1 cellular context compared by ENCODE assay signal in genomic region chr1:151008244-151009205, GRCh38.
TF ChIP-seq lines count a peak whose summit lies in the region.

A gene with protein sequence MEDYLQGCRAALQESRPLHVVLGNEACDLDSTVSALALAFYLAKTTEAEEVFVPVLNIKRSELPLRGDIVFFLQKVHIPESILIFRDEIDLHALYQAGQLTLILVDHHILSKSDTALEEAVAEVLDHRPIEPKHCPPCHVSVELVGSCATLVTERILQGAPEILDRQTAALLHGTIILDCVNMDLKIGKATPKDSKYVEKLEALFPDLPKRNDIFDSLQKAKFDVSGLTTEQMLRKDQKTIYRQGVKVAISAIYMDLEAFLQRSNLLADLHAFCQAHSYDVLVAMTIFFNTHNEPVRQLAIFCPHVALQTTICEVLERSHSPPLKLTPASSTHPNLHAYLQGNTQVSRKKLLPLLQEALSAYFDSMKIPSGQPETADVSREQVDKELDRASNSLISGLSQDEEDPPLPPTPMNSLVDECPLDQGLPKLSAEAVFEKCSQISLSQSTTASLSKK (plus strand): TSS chr1:151008449. CDS start chr1:151008633, 184 bp downstream.

TF ChIP-seq in K562, 482 proteins besides CTCF, POLR2A, EP300 and RAD21 (continued from another document and continues in another):
- TF ChIP-seq, protein P1, sequence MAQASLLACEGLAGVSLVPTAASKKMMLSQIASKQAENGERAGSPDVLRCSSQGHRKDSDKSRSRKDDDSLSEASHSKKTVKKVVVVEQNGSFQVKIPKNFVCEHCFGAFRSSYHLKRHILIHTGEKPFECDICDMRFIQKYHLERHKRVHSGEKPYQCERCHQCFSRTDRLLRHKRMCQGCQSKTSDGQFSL (CRISPR knock-in tag; IDR thresholded peaks at IDR 0.05) = no peak
- TF ChIP-seq, protein P1 (tag; IDR thresholded peaks at IDR 0.05) = no peak
- TF ChIP-seq ZNF134 (CRISPR knock-in tag; conservative IDR thresholded peaks at IDR 0.05) (no peak), CREB5 (CRISPR knock-in tag; IDR thresholded peaks at IDR 0.05) (no peak), USF2 (CRISPR knock-in tag; IDR thresholded peaks at IDR 0.05) (no peak), ZBTB17 (CRISPR knock-in tag; IDR thresholded peaks at IDR 0.05) (peak; percentile 45; the same call in 1 of the 2 replicates), SUPT5H (IDR thresholded peaks at IDR 0.05) (peak; percentile 66), ZNF121 (CRISPR knock-in tag; conservative IDR thresholded peaks at IDR 0.05) (no peak), TAL1 (IDR thresholded peaks at IDR 0.05) (no peak), ZBTB43 (CRISPR knock-in tag; IDR thresholded peaks at IDR 0.05) (no peak), ATF4 (CRISPR knock-in tag; IDR thresholded peaks at IDR 0.05) (no peak), POLR2AphosphoS5 (IDR thresholded peaks at IDR 0.05; ENCODE audit: control insufficient read depth, insufficient read depth, low read depth, low read length) (peak; percentile 51; the same call in 1 of the 2 replicates), POLR3G (IDR thresholded peaks at IDR 0.05; ENCODE audit: extremely low read depth, insufficient read length, insufficient replicate concordance) (no peak), JUNB (CRISPR knock-in tag; conservative IDR thresholded peaks at IDR 0.05) (no peak), FOXJ2 (tag; IDR thresholded peaks at IDR 0.05) (peak; percentile 99), ZNF239 (CRISPR knock-in tag; IDR thresholded peaks at IDR 0.05) (no peak), SOX6 (IDR thresholded peaks at IDR 0.05) (peak; percentile 81), ZNF197 (CRISPR knock-in tag; IDR thresholded peaks at IDR 0.05; ENCODE audit: low read depth) (no peak), ZBTB7A (IDR thresholded peaks at IDR 0.05; ENCODE audit: borderline replicate concordance, control insufficient read depth, low read depth, low read length) (peak; percentile 67; the same call in 1 of the 2 replicates), TOE1 (IDR thresholded peaks at IDR 0.05; ENCODE audit: borderline replicate concordance) (0 out of 2 replicates have a peak, but pooled peaks have one; percentile 64), TOE1 (CRISPR knock-in tag; IDR thresholded peaks at IDR 0.05; ENCODE audit: borderline replicate concordance, low read depth) (no peak), FOXP1 (CRISPR knock-in tag; IDR thresholded peaks at IDR 0.05) (peak; percentile 91), RFX5 (IDR thresholded peaks at IDR 0.05; ENCODE audit: low read depth, low read length) (peak; percentile 62; the same call in 1 of the 2 replicates), CBX5 (IDR thresholded peaks at IDR 0.05; ENCODE audit: borderline replicate concordance, low read depth) (no peak), NFXL1 (CRISPR knock-in tag; IDR thresholded peaks at IDR 0.05) (no peak), ZNF75A (CRISPR knock-in tag; IDR thresholded peaks at IDR 0.05) (no peak), HSF4 (CRISPR knock-in tag; IDR thresholded peaks at IDR 0.05; ENCODE audit: borderline replicate concordance) (no peak), ZNF444 (CRISPR knock-in tag; IDR thresholded peaks at IDR 0.05) (no peak), RHOXF2B (CRISPR knock-in tag; conservative IDR thresholded peaks at IDR 0.05) (no peak), ARNT (IDR thresholded peaks at IDR 0.05) (peak; percentile 29 to 56; a peak in 1 of 4 replicates), TFAP4 (CRISPR knock-in tag; IDR thresholded peaks at IDR 0.05; ENCODE audit: borderline replicate concordance) (peak; percentile 60; the same call in 1 of the 2 replicates), ERF (CRISPR knock-in tag; IDR thresholded peaks at IDR 0.05) (no peak), SMARCA4 (IDR thresholded peaks at IDR 0.05) (no peak), ZNF764 (CRISPR knock-in tag; IDR thresholded peaks at IDR 0.05; ENCODE audit: low read depth) (peak; percentile 91), ZNF431 (CRISPR knock-in tag; IDR thresholded peaks at IDR 0.05) (no peak), NR1H2 (CRISPR knock-in tag; IDR thresholded peaks at IDR 0.05) (no peak), HMG20B (CRISPR knock-in tag; IDR thresholded peaks at IDR 0.05) (no peak), RUNX1 (IDR thresholded peaks at IDR 0.05; ENCODE audit: low read depth) (no peak), PTBP1 (IDR thresholded peaks at IDR 0.05; ENCODE audit: low read depth, low read length) (no peak), EZH2 (IDR thresholded peaks at IDR 0.05; ENCODE audit: borderline replicate concordance, low read depth, low read length) (no peak), KAT2B (IDR thresholded peaks at IDR 0.05; ENCODE audit: low read depth, low read length) (no peak), NCOA2 (IDR thresholded peaks at IDR 0.05; ENCODE audit: partially characterized antibody in 2 of 2) (no peak), ZC3H11A (IDR thresholded peaks at IDR 0.05; ENCODE audit: low read depth, low read length) (no peak), MED1 (CRISPR knock-in tag; IDR thresholded peaks at IDR 0.05; ENCODE audit: borderline replicate concordance) (no peak)
- TF ChIP-seq, protein P2, sequence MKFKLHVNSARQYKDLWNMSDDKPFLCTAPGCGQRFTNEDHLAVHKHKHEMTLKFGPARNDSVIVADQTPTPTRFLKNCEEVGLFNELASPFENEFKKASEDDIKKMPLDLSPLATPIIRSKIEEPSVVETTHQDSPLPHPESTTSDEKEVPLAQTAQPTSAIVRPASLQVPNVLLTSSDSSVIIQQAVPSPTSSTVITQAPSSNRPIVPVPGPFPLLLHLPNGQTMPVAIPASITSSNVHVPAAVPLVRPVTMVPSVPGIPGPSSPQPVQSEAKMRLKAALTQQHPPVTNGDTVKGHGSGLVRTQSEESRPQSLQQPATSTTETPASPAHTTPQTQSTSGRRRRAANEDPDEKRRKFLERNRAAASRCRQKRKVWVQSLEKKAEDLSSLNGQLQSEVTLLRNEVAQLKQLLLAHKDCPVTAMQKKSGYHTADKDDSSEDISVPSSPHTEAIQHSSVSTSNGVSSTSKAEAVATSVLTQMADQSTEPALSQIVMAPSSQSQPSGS (CRISPR knock-in tag; IDR thresholded peaks at IDR 0.05) = no peak
- TF ChIP-seq, protein P3, sequence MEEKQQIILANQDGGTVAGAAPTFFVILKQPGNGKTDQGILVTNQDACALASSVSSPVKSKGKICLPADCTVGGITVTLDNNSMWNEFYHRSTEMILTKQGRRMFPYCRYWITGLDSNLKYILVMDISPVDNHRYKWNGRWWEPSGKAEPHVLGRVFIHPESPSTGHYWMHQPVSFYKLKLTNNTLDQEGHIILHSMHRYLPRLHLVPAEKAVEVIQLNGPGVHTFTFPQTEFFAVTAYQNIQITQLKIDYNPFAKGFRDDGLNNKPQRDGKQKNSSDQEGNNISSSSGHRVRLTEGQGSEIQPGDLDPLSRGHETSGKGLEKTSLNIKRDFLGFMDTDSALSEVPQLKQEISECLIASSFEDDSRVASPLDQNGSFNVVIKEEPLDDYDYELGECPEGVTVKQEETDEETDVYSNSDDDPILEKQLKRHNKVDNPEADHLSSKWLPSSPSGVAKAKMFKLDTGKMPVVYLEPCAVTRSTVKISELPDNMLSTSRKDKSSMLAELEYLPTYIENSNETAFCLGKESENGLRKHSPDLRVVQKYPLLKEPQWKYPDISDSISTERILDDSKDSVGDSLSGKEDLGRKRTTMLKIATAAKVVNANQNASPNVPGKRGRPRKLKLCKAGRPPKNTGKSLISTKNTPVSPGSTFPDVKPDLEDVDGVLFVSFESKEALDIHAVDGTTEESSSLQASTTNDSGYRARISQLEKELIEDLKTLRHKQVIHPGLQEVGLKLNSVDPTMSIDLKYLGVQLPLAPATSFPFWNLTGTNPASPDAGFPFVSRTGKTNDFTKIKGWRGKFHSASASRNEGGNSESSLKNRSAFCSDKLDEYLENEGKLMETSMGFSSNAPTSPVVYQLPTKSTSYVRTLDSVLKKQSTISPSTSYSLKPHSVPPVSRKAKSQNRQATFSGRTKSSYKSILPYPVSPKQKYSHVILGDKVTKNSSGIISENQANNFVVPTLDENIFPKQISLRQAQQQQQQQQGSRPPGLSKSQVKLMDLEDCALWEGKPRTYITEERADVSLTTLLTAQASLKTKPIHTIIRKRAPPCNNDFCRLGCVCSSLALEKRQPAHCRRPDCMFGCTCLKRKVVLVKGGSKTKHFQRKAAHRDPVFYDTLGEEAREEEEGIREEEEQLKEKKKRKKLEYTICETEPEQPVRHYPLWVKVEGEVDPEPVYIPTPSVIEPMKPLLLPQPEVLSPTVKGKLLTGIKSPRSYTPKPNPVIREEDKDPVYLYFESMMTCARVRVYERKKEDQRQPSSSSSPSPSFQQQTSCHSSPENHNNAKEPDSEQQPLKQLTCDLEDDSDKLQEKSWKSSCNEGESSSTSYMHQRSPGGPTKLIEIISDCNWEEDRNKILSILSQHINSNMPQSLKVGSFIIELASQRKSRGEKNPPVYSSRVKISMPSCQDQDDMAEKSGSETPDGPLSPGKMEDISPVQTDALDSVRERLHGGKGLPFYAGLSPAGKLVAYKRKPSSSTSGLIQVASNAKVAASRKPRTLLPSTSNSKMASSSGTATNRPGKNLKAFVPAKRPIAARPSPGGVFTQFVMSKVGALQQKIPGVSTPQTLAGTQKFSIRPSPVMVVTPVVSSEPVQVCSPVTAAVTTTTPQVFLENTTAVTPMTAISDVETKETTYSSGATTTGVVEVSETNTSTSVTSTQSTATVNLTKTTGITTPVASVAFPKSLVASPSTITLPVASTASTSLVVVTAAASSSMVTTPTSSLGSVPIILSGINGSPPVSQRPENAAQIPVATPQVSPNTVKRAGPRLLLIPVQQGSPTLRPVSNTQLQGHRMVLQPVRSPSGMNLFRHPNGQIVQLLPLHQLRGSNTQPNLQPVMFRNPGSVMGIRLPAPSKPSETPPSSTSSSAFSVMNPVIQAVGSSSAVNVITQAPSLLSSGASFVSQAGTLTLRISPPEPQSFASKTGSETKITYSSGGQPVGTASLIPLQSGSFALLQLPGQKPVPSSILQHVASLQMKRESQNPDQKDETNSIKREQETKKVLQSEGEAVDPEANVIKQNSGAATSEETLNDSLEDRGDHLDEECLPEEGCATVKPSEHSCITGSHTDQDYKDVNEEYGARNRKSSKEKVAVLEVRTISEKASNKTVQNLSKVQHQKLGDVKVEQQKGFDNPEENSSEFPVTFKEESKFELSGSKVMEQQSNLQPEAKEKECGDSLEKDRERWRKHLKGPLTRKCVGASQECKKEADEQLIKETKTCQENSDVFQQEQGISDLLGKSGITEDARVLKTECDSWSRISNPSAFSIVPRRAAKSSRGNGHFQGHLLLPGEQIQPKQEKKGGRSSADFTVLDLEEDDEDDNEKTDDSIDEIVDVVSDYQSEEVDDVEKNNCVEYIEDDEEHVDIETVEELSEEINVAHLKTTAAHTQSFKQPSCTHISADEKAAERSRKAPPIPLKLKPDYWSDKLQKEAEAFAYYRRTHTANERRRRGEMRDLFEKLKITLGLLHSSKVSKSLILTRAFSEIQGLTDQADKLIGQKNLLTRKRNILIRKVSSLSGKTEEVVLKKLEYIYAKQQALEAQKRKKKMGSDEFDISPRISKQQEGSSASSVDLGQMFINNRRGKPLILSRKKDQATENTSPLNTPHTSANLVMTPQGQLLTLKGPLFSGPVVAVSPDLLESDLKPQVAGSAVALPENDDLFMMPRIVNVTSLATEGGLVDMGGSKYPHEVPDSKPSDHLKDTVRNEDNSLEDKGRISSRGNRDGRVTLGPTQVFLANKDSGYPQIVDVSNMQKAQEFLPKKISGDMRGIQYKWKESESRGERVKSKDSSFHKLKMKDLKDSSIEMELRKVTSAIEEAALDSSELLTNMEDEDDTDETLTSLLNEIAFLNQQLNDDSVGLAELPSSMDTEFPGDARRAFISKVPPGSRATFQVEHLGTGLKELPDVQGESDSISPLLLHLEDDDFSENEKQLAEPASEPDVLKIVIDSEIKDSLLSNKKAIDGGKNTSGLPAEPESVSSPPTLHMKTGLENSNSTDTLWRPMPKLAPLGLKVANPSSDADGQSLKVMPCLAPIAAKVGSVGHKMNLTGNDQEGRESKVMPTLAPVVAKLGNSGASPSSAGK (IDR thresholded peaks at IDR 0.05) = peak; percentile 77
